32 cellular contexts compared by ENCODE assay signal in the genomic region with DNA sequence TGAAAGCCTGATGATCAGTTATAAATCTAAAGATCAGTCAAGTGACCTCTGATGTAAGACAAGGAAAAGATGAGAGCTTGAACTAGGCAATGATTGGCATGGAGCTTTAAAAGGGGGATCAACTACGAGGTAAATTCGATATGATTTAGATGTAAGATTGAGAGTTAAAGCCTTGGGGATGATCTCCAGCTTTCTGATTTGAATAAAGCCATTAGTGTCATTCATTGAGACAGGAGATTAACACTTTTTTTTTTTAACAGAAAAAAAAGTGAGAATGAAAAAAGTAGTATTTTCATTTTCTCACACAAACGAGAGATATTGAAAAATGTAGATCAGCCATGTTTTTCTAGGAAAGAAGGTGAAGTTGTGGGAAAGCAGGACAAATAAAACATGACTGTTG.
"Had no signal": no experiment of that assay in that cellular context is flagged by ENCODE, and none has a peak within 500 bp of the region (broad histone marks: within the 10 kb centered on the region; RNA-seq: fewer than 3 reads in every experiment).

No MANE protein-coding gene starts in this region.

- DNase-seq: activated CD4-positive, alpha-beta memory T cell treated with anti-CD3 and anti-CD28 coated beads, Interleukin-2, amount 10 ng/mL, durations not matched to agents 7 days and 5 days; activated CD4-positive, alpha-beta T cell treated with anti-CD3 and anti-CD28 coated beads for 1 hour; activated CD4-positive, alpha-beta T cell treated with anti-CD3 and anti-CD28 coated beads for 36 hours; activated CD4-positive, alpha-beta T cell treated with anti-CD3 and anti-CD28 coated beads for 48 hours; activated CD4-positive, alpha-beta T cell treated with anti-CD3 and anti-CD28 coated beads, Interleukin-2, amount 10 ng/mL, durations not matched to agents 7 days and 5 days; activated CD4-positive, alpha-beta T cell treated with anti-CD3 and anti-CD28 coated beads, Interleukin-2, amount 50 U/mL, for 48 hours; activated CD4-positive, CD25-positive, alpha-beta regulatory T cell; activated CD8-positive, alpha-beta memory T cell treated with anti-CD3 and anti-CD28 coated beads for 24 hours; activated CD8-positive, alpha-beta memory T cell treated with anti-CD3 and anti-CD28 coated beads, Interleukin-2, amount 10 ng/mL, durations not matched to agents 7 days and 5 days; activated CD8-positive, alpha-beta memory T cell treated with anti-CD3 and anti-CD28 coated beads, Interleukin-2, amount 50 U/mL, for 48 hours; activated CD8-positive, alpha-beta T cell treated with anti-CD3 and anti-CD28 coated beads, Interleukin-2, amount 10 ng/mL, durations not matched to agents 7 days and 5 days; activated effector memory CD4-positive, alpha-beta T cell treated with Interleukin-2 at 50 U/mL for 16 hours; activated gamma-delta T cell; activated naive CD4-positive, alpha-beta T cell treated with anti-CD3 and anti-CD28 coated beads, Interleukin-2, amount 10 ng/mL, durations not matched to agents 7 days and 5 days; activated naive CD4-positive, alpha-beta T cell treated with Interleukin-2 at 50 U/mL for 16 hours; activated naive CD8-positive, alpha-beta T cell treated with anti-CD3 and anti-CD28 coated beads, Interleukin-2, amount 10 ng/mL, durations not matched to agents 7 days and 5 days; activated naive CD8-positive, alpha-beta T cell treated with anti-CD3 and anti-CD28 coated beads, Interleukin-2, amount 50 U/mL, for 24 hours; activated T-cell treated with anti-CD3 and anti-CD28 coated beads, Interleukin-2, amount 50 U/mL, for 24 hours; activated T-cell treated with anti-CD3 and anti-CD28 coated beads, Interleukin-2, amount 50 U/mL, for 48 hours; amygdala; anterior cingulate cortex; caudate nucleus; cerebellar nuclear complex; T-helper 2 cell; T-helper 9 cell had no signal

- ATAC-seq: activated CD4-positive, alpha-beta T cell treated with anti-CD3 and anti-CD28 coated beads for 36 hours; activated CD4-positive, CD25-positive, alpha-beta regulatory T cell treated with anti-CD3 and anti-CD28 coated beads, Interleukin-2, amount 50 U/mL, for 24 hours; activated CD8-positive, alpha-beta memory T cell treated with anti-CD3 and anti-CD28 coated beads, Interleukin-2, amount 10 ng/mL, durations not matched to agents 7 days and 5 days; activated CD8-positive, alpha-beta T cell treated with anti-CD3 and anti-CD28 coated beads, Interleukin-2, amount 10 ng/mL, durations not matched to agents 7 days and 5 days; activated naive CD8-positive, alpha-beta T cell treated with anti-CD3 and anti-CD28 coated beads, Interleukin-2, amount 50 U/mL, for 24 hours; WTC11 had no signal

- H3K4me1 ChIP-seq: ascending aorta had no signal

- H3K27ac ChIP-seq: ascending aorta, cardiac muscle cell, VCaP had no signal

- H3K27me3 ChIP-seq: ascending aorta, cardiac muscle cell had no signal

- H3K36me3 ChIP-seq: ascending aorta, cardiac muscle cell had no signal

- FAIRE-seq: bronchial epithelial cell, TTC549 had no signal

- H3K9me3 ChIP-seq: ascending aorta had no signal

- H3K4me3 ChIP-seq: ascending aorta, cardiac muscle cell had no signal
